ENCODE assay signal across 1 cellular context in the genomic region with DNA sequence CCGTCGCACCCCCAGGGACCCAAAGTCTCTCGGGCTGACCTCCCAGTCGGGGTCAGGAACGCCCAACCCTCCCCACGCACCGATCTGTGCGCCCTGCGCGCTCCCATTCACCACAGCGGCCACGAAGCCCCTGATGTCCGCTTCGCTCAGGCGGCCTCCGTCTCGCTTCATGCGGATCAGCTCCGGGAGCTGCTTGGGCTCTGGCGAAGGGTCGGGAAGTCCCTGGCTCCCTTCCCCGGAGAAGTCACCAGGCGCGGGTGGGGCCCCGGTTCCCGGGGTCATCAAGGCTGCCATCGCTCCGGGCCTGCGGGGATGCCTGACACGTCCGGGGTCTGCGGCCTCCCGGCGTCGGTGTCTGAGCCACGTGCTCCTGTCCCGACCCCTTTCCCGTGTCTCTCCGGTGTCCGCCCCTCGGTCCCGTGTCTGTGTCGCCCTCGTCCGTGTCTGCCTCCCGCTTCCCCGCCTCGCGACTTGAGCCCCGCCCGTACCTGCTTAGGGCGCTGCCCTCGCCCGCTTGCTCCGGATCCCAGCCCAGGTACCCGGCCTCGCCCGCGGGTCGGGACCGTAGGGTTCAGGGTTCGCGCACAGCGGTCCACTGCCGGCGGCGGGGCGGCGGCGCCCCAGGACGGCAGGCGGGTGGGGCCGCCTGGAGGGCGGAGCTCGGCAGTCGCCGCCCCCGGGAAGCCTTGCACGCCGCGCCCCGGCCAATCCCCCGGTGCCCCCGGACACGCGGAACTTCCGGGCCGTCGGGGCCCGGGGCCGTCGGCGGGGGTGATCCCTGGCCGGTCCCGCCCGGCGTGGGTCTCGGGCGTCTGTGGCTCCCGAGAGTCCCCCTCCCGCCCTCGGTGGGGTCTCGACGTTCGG.
TF ChIP-seq lines count a peak whose summit lies in the region.

A gene with protein sequence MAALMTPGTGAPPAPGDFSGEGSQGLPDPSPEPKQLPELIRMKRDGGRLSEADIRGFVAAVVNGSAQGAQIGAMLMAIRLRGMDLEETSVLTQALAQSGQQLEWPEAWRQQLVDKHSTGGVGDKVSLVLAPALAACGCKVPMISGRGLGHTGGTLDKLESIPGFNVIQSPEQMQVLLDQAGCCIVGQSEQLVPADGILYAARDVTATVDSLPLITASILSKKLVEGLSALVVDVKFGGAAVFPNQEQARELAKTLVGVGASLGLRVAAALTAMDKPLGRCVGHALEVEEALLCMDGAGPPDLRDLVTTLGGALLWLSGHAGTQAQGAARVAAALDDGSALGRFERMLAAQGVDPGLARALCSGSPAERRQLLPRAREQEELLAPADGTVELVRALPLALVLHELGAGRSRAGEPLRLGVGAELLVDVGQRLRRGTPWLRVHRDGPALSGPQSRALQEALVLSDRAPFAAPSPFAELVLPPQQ (minus strand): TSS at position 597 of the 864 bp plus-strand sequence. CDS start 303 bp downstream, at position 294.

TF ChIP-seq in HepG2, 621 proteins besides CTCF, POLR2A, EP300 and RAD21 (continued from another document and continues in another):
- TF ChIP-seq, protein P1, sequence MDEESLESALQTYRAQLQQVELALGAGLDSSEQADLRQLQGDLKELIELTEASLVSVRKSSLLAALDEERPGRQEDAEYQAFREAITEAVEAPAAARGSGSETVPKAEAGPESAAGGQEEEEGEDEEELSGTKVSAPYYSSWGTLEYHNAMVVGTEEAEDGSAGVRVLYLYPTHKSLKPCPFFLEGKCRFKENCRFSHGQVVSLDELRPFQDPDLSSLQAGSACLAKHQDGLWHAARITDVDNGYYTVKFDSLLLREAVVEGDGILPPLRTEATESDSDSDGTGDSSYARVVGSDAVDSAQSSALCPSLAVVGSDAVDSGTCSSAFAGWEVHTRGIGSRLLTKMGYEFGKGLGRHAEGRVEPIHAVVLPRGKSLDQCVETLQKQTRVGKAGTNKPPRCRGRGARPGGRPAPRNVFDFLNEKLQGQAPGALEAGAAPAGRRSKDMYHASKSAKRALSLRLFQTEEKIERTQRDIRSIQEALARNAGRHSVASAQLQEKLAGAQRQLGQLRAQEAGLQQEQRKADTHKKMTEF (CRISPR knock-in tag; IDR thresholded peaks at IDR 0.05) = no peak
- TF ChIP-seq LCORL (IDR thresholded peaks at IDR 0.05) (no peak), LCORL (CRISPR knock-in tag; IDR thresholded peaks at IDR 0.05) (0 out of 2 replicates have a peak, but pooled peaks have one; percentile 12), ZBTB20 (CRISPR knock-in tag; IDR thresholded peaks at IDR 0.05; ENCODE audit: borderline replicate concordance, low read depth) (no peak), ZNF564 (CRISPR knock-in tag; IDR thresholded peaks at IDR 0.05) (no peak), NFKB2 (CRISPR knock-in tag; IDR thresholded peaks at IDR 0.05; ENCODE audit: borderline replicate concordance) (0 out of 2 replicates have a peak, but pooled peaks have one; percentile 12), MEF2D (CRISPR knock-in tag; IDR thresholded peaks at IDR 0.05) (peak; percentile 33; the same call in 1 of the 2 replicates), NCOA1 (CRISPR knock-in tag; IDR thresholded peaks at IDR 0.05) (peak; percentile 11; the same call in 1 of the 2 replicates), SMYD3 (CRISPR knock-in tag; IDR thresholded peaks at IDR 0.05) (no peak), ZFYVE20 (CRISPR knock-in tag; IDR thresholded peaks at IDR 0.05; ENCODE audit: borderline replicate concordance, low read depth) (0 out of 2 replicates have a peak, but pooled peaks have one; percentile 27), FOSL1 (CRISPR knock-in tag; IDR thresholded peaks at IDR 0.05; ENCODE audit: borderline replicate concordance) (no peak), ZNF670 (CRISPR knock-in tag; IDR thresholded peaks at IDR 0.05; ENCODE audit: borderline replicate concordance) (peak; percentile 53; the same call in 1 of the 2 replicates), ZNF230 (CRISPR knock-in tag; IDR thresholded peaks at IDR 0.05) (no peak), ZBTB8A (CRISPR knock-in tag; IDR thresholded peaks at IDR 0.05; ENCODE audit: borderline replicate concordance, low read depth) (no peak), MXI1 (IDR thresholded peaks at IDR 0.05; ENCODE audit: borderline replicate concordance, low read depth, low read length) (peak; percentile 33; the same call in 1 of the 3 replicates), RELA (CRISPR knock-in tag; IDR thresholded peaks at IDR 0.05) (no peak), HDAC2 (CRISPR knock-in tag; IDR thresholded peaks at IDR 0.05) (no peak), AGO2 (optimal IDR thresholded peaks at IDR 0.05; ENCODE audit: low read depth, low read length) (peak; percentile 95), GPN1 (CRISPR knock-in tag; IDR thresholded peaks at IDR 0.05; ENCODE audit: borderline replicate concordance) (no peak), ZNF431 (CRISPR knock-in tag; IDR thresholded peaks at IDR 0.05; ENCODE audit: borderline replicate concordance, low read depth) (no peak; the same call in 1 of the 2 replicates), ZNF292 (CRISPR knock-in tag; IDR thresholded peaks at IDR 0.05; ENCODE audit: borderline replicate concordance, low read depth) (0 out of 2 replicates have a peak, but pooled peaks have one; percentile 18), TCF12 (IDR thresholded peaks at IDR 0.05) (no peak), TCF12 (CRISPR knock-in tag; IDR thresholded peaks at IDR 0.05) (0 out of 2 replicates have a peak, but pooled peaks have one; percentile 39), ATF7-NPFF (CRISPR knock-in tag; IDR thresholded peaks at IDR 0.05; ENCODE audit: low read depth) (0 out of 2 replicates have a peak, but pooled peaks have one; percentile 8), BRCA1 (CRISPR knock-in tag; IDR thresholded peaks at IDR 0.05) (no peak)
- TF ChIP-seq, protein P2, sequence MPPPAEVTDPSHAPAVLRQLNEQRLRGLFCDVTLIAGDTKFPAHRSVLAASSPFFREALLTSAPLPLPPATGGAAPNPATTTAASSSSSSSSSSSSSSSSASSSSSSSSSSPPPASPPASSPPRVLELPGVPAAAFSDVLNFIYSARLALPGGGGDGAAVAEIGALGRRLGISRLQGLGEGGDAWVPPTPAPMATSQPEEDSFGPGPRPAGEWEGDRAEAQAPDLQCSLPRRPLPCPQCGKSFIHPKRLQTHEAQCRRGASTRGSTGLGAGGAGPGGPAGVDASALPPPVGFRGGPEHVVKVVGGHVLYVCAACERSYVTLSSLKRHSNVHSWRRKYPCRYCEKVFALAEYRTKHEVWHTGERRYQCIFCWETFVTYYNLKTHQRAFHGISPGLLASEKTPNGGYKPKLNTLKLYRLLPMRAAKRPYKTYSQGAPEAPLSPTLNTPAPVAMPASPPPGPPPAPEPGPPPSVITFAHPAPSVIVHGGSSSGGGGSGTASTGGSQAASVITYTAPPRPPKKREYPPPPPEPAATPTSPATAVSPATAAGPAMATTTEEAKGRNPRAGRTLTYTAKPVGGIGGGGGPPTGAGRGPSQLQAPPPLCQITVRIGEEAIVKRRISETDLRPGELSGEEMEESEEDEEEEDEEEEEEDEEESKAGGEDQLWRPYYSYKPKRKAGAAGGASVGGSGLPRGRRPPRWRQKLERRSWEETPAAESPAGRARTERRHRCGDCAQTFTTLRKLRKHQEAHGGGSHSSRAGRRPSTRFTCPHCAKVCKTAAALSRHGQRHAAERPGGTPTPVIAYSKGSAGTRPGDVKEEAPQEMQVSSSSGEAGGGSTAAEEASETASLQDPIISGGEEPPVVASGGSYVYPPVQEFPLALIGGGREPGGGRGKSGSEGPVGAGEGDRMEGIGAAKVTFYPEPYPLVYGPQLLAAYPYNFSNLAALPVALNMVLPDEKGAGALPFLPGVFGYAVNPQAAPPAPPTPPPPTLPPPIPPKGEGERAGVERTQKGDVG (CRISPR knock-in tag; IDR thresholded peaks at IDR 0.05; ENCODE audit: borderline replicate concordance) = peak; percentile 42; the same call in 1 of the 2 replicates
- TF ChIP-seq, protein P3, sequence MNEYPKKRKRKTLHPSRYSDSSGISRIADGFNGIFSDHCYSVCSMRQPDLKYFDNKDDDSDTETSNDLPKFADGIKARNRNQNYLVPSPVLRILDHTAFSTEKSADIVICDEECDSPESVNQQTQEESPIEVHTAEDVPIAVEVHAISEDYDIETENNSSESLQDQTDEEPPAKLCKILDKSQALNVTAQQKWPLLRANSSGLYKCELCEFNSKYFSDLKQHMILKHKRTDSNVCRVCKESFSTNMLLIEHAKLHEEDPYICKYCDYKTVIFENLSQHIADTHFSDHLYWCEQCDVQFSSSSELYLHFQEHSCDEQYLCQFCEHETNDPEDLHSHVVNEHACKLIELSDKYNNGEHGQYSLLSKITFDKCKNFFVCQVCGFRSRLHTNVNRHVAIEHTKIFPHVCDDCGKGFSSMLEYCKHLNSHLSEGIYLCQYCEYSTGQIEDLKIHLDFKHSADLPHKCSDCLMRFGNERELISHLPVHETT (CRISPR knock-in tag; conservative IDR thresholded peaks at IDR 0.05) = 0 out of 2 replicates have a peak, but pooled peaks have one; percentile 13
- TF ChIP-seq, protein P4, sequence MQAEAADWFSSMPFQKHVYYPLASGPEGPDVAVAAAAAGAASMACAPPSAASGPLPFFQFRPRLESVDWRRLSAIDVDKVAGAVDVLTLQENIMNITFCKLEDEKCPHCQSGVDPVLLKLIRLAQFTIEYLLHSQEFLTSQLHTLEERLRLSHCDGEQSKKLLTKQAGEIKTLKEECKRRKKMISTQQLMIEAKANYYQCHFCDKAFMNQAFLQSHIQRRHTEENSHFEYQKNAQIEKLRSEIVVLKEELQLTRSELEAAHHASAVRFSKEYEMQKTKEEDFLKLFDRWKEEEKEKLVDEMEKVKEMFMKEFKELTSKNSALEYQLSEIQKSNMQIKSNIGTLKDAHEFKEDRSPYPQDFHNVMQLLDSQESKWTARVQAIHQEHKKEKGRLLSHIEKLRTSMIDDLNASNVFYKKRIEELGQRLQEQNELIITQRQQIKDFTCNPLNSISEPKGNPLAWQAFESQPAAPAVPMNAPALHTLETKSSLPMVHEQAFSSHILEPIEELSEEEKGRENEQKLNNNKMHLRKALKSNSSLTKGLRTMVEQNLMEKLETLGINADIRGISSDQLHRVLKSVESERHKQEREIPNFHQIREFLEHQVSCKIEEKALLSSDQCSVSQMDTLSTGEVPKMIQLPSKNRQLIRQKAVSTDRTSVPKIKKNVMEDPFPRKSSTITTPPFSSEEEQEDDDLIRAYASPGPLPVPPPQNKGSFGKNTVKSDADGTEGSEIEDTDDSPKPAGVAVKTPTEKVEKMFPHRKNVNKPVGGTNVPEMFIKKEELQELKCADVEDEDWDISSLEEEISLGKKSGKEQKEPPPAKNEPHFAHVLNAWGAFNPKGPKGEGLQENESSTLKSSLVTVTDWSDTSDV (CRISPR knock-in tag; IDR thresholded peaks at IDR 0.05) = 0 out of 2 replicates have a peak, but pooled peaks have one; percentile 30
- TF ChIP-seq, protein P5, sequence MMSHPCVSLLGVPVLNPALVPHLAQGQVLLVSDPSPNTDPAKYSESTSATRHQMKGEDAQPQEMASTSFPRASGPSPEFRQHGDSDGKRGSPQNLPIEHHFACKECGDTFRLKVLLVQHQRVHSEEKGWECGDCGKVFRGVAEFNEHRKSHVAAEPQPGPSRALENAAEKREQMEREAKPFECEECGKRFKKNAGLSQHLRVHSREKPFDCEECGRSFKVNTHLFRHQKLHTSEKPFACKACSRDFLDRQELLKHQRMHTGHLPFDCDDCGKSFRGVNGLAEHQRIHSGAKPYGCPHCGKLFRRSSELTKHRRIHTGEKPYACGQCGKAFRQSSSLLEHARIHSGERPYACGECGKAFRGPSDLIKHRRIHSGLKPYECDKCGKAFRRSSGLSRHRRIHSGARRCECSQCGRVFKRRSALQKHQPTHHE (CRISPR knock-in tag; IDR thresholded peaks at IDR 0.05; ENCODE audit: borderline replicate concordance) = peak; percentile 53; the same call in 1 of the 2 replicates
- TF ChIP-seq, protein P6, sequence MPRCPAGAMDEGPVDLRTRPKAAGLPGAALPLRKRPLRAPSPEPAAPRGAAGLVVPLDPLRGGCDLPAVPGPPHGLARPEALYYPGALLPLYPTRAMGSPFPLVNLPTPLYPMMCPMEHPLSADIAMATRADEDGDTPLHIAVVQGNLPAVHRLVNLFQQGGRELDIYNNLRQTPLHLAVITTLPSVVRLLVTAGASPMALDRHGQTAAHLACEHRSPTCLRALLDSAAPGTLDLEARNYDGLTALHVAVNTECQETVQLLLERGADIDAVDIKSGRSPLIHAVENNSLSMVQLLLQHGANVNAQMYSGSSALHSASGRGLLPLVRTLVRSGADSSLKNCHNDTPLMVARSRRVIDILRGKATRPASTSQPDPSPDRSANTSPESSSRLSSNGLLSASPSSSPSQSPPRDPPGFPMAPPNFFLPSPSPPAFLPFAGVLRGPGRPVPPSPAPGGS (CRISPR knock-in tag; IDR thresholded peaks at IDR 0.05) = 0 out of 2 replicates have a peak, but pooled peaks have one; percentile 7
- TF ChIP-seq, protein P7, sequence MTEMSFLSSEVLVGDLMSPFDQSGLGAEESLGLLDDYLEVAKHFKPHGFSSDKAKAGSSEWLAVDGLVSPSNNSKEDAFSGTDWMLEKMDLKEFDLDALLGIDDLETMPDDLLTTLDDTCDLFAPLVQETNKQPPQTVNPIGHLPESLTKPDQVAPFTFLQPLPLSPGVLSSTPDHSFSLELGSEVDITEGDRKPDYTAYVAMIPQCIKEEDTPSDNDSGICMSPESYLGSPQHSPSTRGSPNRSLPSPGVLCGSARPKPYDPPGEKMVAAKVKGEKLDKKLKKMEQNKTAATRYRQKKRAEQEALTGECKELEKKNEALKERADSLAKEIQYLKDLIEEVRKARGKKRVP (CRISPR knock-in tag; IDR thresholded peaks at IDR 0.05) = no peak
- TF ChIP-seq, protein P8, sequence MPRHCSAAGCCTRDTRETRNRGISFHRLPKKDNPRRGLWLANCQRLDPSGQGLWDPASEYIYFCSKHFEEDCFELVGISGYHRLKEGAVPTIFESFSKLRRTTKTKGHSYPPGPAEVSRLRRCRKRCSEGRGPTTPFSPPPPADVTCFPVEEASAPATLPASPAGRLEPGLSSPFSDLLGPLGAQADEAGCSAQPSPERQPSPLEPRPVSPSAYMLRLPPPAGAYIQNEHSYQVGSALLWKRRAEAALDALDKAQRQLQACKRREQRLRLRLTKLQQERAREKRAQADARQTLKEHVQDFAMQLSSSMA (CRISPR knock-in tag; IDR thresholded peaks at IDR 0.05) = peak; percentile 14; the same call in 1 of the 2 replicates
- TF ChIP-seq, protein P9, sequence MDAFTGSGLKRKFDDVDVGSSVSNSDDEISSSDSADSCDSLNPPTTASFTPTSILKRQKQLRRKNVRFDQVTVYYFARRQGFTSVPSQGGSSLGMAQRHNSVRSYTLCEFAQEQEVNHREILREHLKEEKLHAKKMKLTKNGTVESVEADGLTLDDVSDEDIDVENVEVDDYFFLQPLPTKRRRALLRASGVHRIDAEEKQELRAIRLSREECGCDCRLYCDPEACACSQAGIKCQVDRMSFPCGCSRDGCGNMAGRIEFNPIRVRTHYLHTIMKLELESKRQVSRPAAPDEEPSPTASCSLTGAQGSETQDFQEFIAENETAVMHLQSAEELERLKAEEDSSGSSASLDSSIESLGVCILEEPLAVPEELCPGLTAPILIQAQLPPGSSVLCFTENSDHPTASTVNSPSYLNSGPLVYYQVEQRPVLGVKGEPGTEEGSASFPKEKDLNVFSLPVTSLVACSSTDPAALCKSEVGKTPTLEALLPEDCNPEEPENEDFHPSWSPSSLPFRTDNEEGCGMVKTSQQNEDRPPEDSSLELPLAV (CRISPR knock-in tag; conservative IDR thresholded peaks at IDR 0.05; ENCODE audit: low read depth) = 0 out of 2 replicates have a peak, but pooled peaks have one; percentile 44
